11 cellular contexts compared by ENCODE assay signal in the genomic region with DNA sequence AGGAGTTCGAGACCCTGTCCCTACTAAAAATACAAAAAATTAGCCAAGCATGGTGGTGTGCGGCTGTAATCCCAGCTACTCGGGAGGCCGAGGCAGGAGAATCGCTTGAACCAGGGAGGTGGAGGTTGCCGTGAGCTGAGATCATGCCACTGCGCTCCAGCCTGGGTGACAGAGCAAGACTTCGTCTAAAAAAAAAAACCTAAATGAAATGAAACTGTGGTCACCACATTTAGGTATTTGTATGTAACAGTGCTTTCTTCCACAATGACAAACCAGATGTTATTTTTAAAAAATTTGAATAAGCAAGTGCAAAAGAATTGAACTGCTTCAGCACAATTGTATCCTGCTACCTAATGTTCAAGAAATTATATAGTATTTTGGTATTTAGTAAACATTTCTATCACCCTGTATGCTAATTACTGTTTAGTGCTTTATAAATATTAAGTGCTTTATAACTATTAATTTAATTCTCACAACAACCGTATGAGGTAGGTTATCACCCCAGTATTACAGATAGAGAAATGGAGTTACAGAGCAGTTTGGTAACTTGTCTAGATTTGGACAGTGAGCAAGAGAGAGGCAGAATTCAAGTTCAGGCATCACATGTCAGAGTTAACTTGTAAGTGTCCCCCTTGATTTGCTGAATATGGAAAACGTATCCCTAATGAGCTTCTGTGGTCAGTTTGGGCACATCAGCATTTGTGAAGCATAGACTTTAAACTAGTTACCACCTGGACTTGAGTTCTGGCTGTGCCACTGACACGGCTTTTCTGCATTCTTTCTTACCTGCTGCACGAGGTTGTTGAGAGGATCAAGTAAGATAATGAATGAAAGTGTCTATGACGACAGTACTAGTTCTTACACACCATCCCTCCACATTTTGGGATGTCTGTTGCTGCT.
DNase-seq lines count a peak whose midpoint lies in the region; ATAC-seq and TF ChIP-seq lines count a peak whose summit lies in the region.
"Had no signal": no experiment of that assay in that cellular context is flagged by ENCODE, and none has a peak within 500 bp of the region (broad histone marks: within the 10 kb centered on the region; RNA-seq: fewer than 3 reads in every experiment).

No MANE protein-coding gene starts in this region.

- no peaks in the 10 kb centered on the region for H3K9me3 Mint-ChIP-seq in stimulated activated effector memory CD8-positive, alpha-beta T cell treated with anti-CD3 and anti-CD28 coated beads, Interleukin-12 subunit alpha, Interleukin-12 subunit beta, amount 100 ng/mL, for 72 hours

- no peaks in the 10 kb centered on the region for H3K36me3 Mint-ChIP-seq in stimulated activated effector memory CD8-positive, alpha-beta T cell treated with anti-CD3 and anti-CD28 coated beads, Interleukin-12 subunit alpha, Interleukin-12 subunit beta, amount 100 ng/mL, for 72 hours

- peaks cover 5% of the 10 kb centered on the region for H3K4me1 Mint-ChIP-seq in stimulated activated effector memory CD8-positive, alpha-beta T cell treated with anti-CD3 and anti-CD28 coated beads, Interleukin-12 subunit alpha, Interleukin-12 subunit beta, amount 100 ng/mL, for 72 hours

- TF ChIP-seq CTCF in GM10266 (IDR thresholded peaks at IDR 0.05; ENCODE audit: control insufficient read depth, insufficient read depth, low read depth, missing control alignments), result no peak

- DNase-seq in GM10266 (ENCODE audit: extremely low spot score) (peak; percentile 44), HuH-7 (ENCODE audit: low spot score) (no peak), AG08396 (ENCODE audit: low spot score) (no peak), CD1c-positive myeloid dendritic cell (ENCODE audit: extremely low spot score) (no peak)
- DNase-seq in stimulated activated effector memory CD8-positive, alpha-beta T cell treated with anti-CD3 and anti-CD28 coated beads, Interleukin-12 subunit alpha, Interleukin-12 subunit beta, amount 100 ng/mL, for 72 hours (ENCODE audit: low spot score in 2 of 2), result no peak
- DNase-seq: activated CD4-positive, CD25-positive, alpha-beta regulatory T cell; NCI-H2227 treated with DMSO at 0.1 percent for 48 hours had no signal

- ATAC-seq in GM19438 (IDR thresholded peaks at IDR 0.05; ENCODE audit: low read depth, unreplicated experiment) (peak; percentile 61), HG02798 (IDR thresholded peaks at IDR 0.05; ENCODE audit: poor library complexity, unreplicated experiment) (peak; percentile 92), HG03575 (IDR thresholded peaks at IDR 0.05; ENCODE audit: extremely low read depth, insufficient number of reproducible peaks, low FRiP score, unreplicated experiment) (peak; percentile 92)
- ATAC-seq in stimulated activated effector memory CD8-positive, alpha-beta T cell treated with anti-CD3 and anti-CD28 coated beads, Interleukin-12 subunit alpha, Interleukin-12 subunit beta, amount 100 ng/mL, for 72 hours, result no peak

- no peak overlapping the region for H3K4me3 Mint-ChIP-seq in stimulated activated effector memory CD8-positive, alpha-beta T cell treated with anti-CD3 and anti-CD28 coated beads, Interleukin-12 subunit alpha, Interleukin-12 subunit beta, amount 100 ng/mL, for 72 hours
- H3K4me3 Mint-ChIP-seq: activated T-helper 1 cell treated with anti-CD3 and anti-CD28 coated beads, Interleukin-12 subunit alpha, Interleukin-12 subunit beta, Interleukin-2, Interleukin-4 antibody, amounts not matched to agents 30 ng/mL and 10 ng/mL and 1 ng/mL, durations not matched to agents 14 hours and 24 hours and 36 hours had no signal

- no peak overlapping the region for H3K27ac Mint-ChIP-seq in stimulated activated effector memory CD8-positive, alpha-beta T cell treated with anti-CD3 and anti-CD28 coated beads, Interleukin-12 subunit alpha, Interleukin-12 subunit beta, amount 100 ng/mL, for 72 hours
- H3K27ac Mint-ChIP-seq: activated T-helper 1 cell treated with anti-CD3 and anti-CD28 coated beads, Interleukin-12 subunit alpha, Interleukin-12 subunit beta, Interleukin-2, Interleukin-4 antibody, amounts not matched to agents 30 ng/mL and 10 ng/mL and 1 ng/mL, durations not matched to agents 14 hours and 24 hours and 36 hours had no signal
